1 cellular context compared by ENCODE assay signal in the genomic region with DNA sequence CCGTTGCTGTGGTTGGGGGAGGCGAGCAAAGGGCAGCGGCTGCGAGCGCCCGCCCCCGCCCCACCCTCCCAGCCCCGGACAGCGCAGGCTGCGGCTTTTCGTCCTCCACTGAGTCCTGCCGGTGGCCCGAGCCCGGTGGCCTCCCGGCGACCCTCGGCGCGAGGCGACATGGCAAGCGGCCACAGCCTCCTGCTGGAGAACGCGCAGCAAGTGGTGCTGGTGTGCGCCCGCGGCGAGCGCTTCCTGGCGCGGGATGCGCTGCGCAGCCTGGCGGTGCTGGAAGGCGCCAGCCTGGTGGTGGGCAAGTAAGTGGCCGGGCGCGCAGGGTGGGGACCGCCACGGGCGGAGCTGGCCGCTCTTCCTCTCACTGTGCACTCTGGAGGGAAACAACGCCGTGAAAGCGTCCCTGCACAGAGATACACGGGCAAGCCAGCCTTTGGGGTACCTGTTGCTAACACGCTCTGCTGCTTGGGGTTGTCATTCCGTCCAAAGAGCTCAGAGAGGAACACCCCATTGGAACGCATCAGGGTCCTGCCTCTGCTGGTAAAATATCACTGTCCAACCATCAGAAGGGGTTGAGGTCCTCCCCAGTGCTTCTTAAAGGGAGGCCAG.
A peak's percentile ranks its signal among the peaks of the same experiment; 100 is the strongest.
TF ChIP-seq lines count a peak whose summit lies in the region.

A gene with protein sequence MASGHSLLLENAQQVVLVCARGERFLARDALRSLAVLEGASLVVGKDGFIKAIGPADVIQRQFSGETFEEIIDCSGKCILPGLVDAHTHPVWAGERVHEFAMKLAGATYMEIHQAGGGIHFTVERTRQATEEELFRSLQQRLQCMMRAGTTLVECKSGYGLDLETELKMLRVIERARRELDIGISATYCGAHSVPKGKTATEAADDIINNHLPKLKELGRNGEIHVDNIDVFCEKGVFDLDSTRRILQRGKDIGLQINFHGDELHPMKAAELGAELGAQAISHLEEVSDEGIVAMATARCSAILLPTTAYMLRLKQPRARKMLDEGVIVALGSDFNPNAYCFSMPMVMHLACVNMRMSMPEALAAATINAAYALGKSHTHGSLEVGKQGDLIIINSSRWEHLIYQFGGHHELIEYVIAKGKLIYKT (plus strand): TSS at position 101 of the 612 bp plus-strand sequence. CDS start 68 bp downstream, at position 169.

TF ChIP-seq in HepG2, 621 proteins besides CTCF, POLR2A, EP300 and RAD21 (continued from another document and continues in another):
- no peak for TF ChIP-seq E2F5 (CRISPR knock-in tag; conservative IDR thresholded peaks at IDR 0.05)
- TF ChIP-seq ZNF776 (CRISPR knock-in tag; IDR thresholded peaks at IDR 0.05) = no peak
- no peak for TF ChIP-seq ZBTB34 (CRISPR knock-in tag; IDR thresholded peaks at IDR 0.05)
- no peak; the same call in 1 of the 2 replicates for TF ChIP-seq FOXP4 (CRISPR knock-in tag; IDR thresholded peaks at IDR 0.05)
- no peak for TF ChIP-seq NFYB (CRISPR knock-in tag; IDR thresholded peaks at IDR 0.05)
- peak; percentile 26; the same call in 1 of the 2 replicates for TF ChIP-seq ZBTB10 (CRISPR knock-in tag; IDR thresholded peaks at IDR 0.05; ENCODE audit: borderline replicate concordance)
- TF ChIP-seq, protein P1, sequence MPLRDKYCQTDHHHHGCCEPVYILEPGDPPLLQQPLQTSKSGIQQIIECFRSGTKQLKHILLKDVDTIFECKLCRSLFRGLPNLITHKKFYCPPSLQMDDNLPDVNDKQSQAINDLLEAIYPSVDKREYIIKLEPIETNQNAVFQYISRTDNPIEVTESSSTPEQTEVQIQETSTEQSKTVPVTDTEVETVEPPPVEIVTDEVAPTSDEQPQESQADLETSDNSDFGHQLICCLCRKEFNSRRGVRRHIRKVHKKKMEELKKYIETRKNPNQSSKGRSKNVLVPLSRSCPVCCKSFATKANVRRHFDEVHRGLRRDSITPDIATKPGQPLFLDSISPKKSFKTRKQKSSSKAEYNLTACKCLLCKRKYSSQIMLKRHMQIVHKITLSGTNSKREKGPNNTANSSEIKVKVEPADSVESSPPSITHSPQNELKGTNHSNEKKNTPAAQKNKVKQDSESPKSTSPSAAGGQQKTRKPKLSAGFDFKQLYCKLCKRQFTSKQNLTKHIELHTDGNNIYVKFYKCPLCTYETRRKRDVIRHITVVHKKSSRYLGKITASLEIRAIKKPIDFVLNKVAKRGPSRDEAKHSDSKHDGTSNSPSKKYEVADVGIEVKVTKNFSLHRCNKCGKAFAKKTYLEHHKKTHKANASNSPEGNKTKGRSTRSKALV (CRISPR knock-in tag; IDR thresholded peaks at IDR 0.05) = peak; percentile 95
- TF ChIP-seq ZFAT (CRISPR knock-in tag; conservative IDR thresholded peaks at IDR 0.05) = no peak
- TF ChIP-seq NCOA2 (CRISPR knock-in tag; IDR thresholded peaks at IDR 0.05) = no peak
- peak; percentile 63 for TF ChIP-seq POLR2G (IDR thresholded peaks at IDR 0.05; ENCODE audit: low read depth, low read length)
- peak; percentile 18; the same call in 1 of the 2 replicates for TF ChIP-seq NFATC3 (CRISPR knock-in tag; IDR thresholded peaks at IDR 0.05)
- peak; percentile 30; the same call in 1 of the 2 replicates for TF ChIP-seq ZNF609 (CRISPR knock-in tag; IDR thresholded peaks at IDR 0.05; ENCODE audit: borderline replicate concordance)
- TF ChIP-seq ZBTB21 (CRISPR knock-in tag; IDR thresholded peaks at IDR 0.05) = no peak
- no peak for TF ChIP-seq ZSCAN5A (CRISPR knock-in tag; IDR thresholded peaks at IDR 0.05; ENCODE audit: borderline replicate concordance)
- no peak for TF ChIP-seq EHMT2 (IDR thresholded peaks at IDR 0.05; ENCODE audit: borderline replicate concordance, low read depth, low read length)
- TF ChIP-seq PHF21A (CRISPR knock-in tag; IDR thresholded peaks at IDR 0.05) = no peak; the same call in 1 of the 2 replicates
- peak; percentile 86 for TF ChIP-seq HDAC1 (CRISPR knock-in tag; IDR thresholded peaks at IDR 0.05)
- TF ChIP-seq TCF12 (IDR thresholded peaks at IDR 0.05) = no peak
- TF ChIP-seq TCF12 (CRISPR knock-in tag; IDR thresholded peaks at IDR 0.05) = 0 out of 2 replicates have a peak, but pooled peaks have one; percentile 33
- no peak for TF ChIP-seq ZNF296 (CRISPR knock-in tag; conservative IDR thresholded peaks at IDR 0.05)
- no peak for TF ChIP-seq ZFP36 (IDR thresholded peaks at IDR 0.05; ENCODE audit: borderline replicate concordance, low read depth, low read length, partially characterized antibody)
- TF ChIP-seq, protein P2, sequence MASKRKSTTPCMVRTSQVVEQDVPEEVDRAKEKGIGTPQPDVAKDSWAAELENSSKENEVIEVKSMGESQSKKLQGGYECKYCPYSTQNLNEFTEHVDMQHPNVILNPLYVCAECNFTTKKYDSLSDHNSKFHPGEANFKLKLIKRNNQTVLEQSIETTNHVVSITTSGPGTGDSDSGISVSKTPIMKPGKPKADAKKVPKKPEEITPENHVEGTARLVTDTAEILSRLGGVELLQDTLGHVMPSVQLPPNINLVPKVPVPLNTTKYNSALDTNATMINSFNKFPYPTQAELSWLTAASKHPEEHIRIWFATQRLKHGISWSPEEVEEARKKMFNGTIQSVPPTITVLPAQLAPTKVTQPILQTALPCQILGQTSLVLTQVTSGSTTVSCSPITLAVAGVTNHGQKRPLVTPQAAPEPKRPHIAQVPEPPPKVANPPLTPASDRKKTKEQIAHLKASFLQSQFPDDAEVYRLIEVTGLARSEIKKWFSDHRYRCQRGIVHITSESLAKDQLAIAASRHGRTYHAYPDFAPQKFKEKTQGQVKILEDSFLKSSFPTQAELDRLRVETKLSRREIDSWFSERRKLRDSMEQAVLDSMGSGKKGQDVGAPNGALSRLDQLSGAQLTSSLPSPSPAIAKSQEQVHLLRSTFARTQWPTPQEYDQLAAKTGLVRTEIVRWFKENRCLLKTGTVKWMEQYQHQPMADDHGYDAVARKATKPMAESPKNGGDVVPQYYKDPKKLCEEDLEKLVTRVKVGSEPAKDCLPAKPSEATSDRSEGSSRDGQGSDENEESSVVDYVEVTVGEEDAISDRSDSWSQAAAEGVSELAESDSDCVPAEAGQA (IDR thresholded peaks at IDR 0.05; ENCODE audit: low read depth) = no peak
- TF ChIP-seq, protein P2 (CRISPR knock-in tag; IDR thresholded peaks at IDR 0.05; ENCODE audit: borderline replicate concordance) = 0 out of 2 replicates have a peak, but pooled peaks have one; percentile 44
- no peak for TF ChIP-seq PAX8 (CRISPR knock-in tag; IDR thresholded peaks at IDR 0.05; ENCODE audit: borderline replicate concordance)
- TF ChIP-seq ADNP (CRISPR knock-in tag; IDR thresholded peaks at IDR 0.05) = no peak
- no peak for TF ChIP-seq ZNF317 (CRISPR knock-in tag; IDR thresholded peaks at IDR 0.05)
